ENCODE assay signal across 8 cellular contexts in genomic region chr1:86914635-86914997, GRCh38. TPM values are rescaled to one million over a fixed set of nuclear protein-coding genes. Genes with fewer than 3 reads are reported as not detected.
DNase-seq lines count a peak whose midpoint lies in the region; ATAC-seq and TF ChIP-seq lines count a peak whose summit lies in the region.

Gene HS2ST1 (plus strand): TSS chr1:86914635.

- no peak within 1 kb of the TSS for H3K27ac Mint-ChIP-seq in activated T-cell treated with anti-CD3 and anti-CD28 coated beads, Interleukin-2, amount 50 U/mL, for 72 hours
- no peak within 1 kb of the TSS for H3K27ac Mint-ChIP-seq in MCF 10A (ENCODE audit: low read depth, unreplicated experiment)

- POLR2A ChIA-PET in MCF 10A (lab: Yijun Ruan, JAX) = interaction anchor here (0.6 to 5.0 kb wide), 38 partner anchors 8 to 1334 kb away, joined by 3 to 59 read pairs (median 5); partner anchors contain the start of genes CCN1 and SH3GLB1

- CTCF ChIA-PET in MCF 10A (lab: Yijun Ruan, JAX) = interaction anchor here (0.7 to 3.2 kb wide), 7 partner anchors 24 to 493 kb away, joined by 3 to 17 read pairs (median 7); partner anchors contain the start of gene SH3GLB1

- WGBS in lung, 2 donors = 1% methylated on average over 22 to 41 of the region's 41 CpGs

- peaks cover 36% of the 10 kb centered on the region for H3K4me1 Mint-ChIP-seq in activated T-cell treated with anti-CD3 and anti-CD28 coated beads, Interleukin-2, amount 50 U/mL, for 72 hours (ENCODE audit: low read depth)
- H3K4me1 Mint-ChIP-seq in MCF 10A (ENCODE audit: insufficient read depth, unreplicated experiment) = peaks cover 23% of the 10 kb centered on the region

- no peak for ATAC-seq in activated T-cell treated with anti-CD3 and anti-CD28 coated beads, Interleukin-2, amount 50 U/mL, for 72 hours (replicated peaks in 1 of 2)
- ATAC-seq in lung (ENCODE audit: insufficient read depth, low FRiP score) (no peak), upper lobe of right lung (no peak), HG02763 (IDR thresholded peaks at IDR 0.05; ENCODE audit: unreplicated experiment) (no peak)

- H3K9me3 Mint-ChIP-seq in activated T-cell treated with anti-CD3 and anti-CD28 coated beads, Interleukin-2, amount 50 U/mL, for 72 hours = no peaks in the 10 kb centered on the region
- H3K9me3 Mint-ChIP-seq in MCF 10A (ENCODE audit: unreplicated experiment) = no peaks in the 10 kb centered on the region

- intact Hi-C loops in MCF 10A (cut with micrococcal nuclease) (loop anchor here (1.0 kb wide), 3 partner anchors 81 to 209 kb away; no protein-coding TSS in a partner anchor), upper lobe of right lung (cut with DNase I) (no loop called here)

- H3K27me3 Mint-ChIP-seq in activated T-cell treated with anti-CD3 and anti-CD28 coated beads, Interleukin-2, amount 50 U/mL, for 72 hours (ENCODE audit: low read depth) = no peaks in the 10 kb centered on the region
- H3K27me3 Mint-ChIP-seq in MCF 10A (ENCODE audit: insufficient read depth, unreplicated experiment) = no peaks in the 10 kb centered on the region

- H3K36me3 ChIP-seq in lung (ENCODE audit: control insufficient read depth in 2 of 2, insufficient read depth in 2 of 2, low read length in 2 of 2) = peaks cover 0 to 2% of the 10 kb centered on the region in 2 donors
- no peaks in the 10 kb centered on the region for H3K36me3 ChIP-seq in upper lobe of right lung

- no peak within 1 kb of the TSS for H3K4me3 Mint-ChIP-seq in activated T-cell treated with anti-CD3 and anti-CD28 coated beads, Interleukin-2, amount 50 U/mL, for 72 hours
- H3K4me3 Mint-ChIP-seq in MCF 10A (ENCODE audit: unreplicated experiment) = no peak within 1 kb of the TSS

- peak within 1 kb of the TSS; percentile 95 for H3K4me3 ChIP-seq in lung
- peak within 1 kb of the TSS; percentile 64 for H3K4me3 ChIP-seq in upper lobe of right lung

- BruUV-seq in MCF 10A (replicated peaks; lab: Mats Ljungman, UMichigan) = no TSS peak

- no peak for DNase-seq in activated T-cell treated with anti-CD3 and anti-CD28 coated beads, Interleukin-2, amount 50 U/mL, for 72 hours
- no peak for DNase-seq in activated T-cell treated with anti-CD3 and anti-CD28 coated beads, Interleukin-2, amount 50 U/mL, for 48 hours
- DNase-seq in MCF 10A (ENCODE audit: unreplicated experiment) (no peak), lung (ENCODE audit: low spot score) (no peak), upper lobe of right lung (no peak), DMS79 treated with DMSO at 0.1 percent for 48 hours (lab: John Stamatoyannopoulos, UW) (no peak)
- no peak for DNase-seq in central memory CD4-positive, alpha-beta T cell

- H3K27me3 ChIP-seq in lung (ENCODE audit: control insufficient read depth, insufficient read depth) (no peaks in the 10 kb centered on the region), upper lobe of right lung (no peaks in the 10 kb centered on the region)

- H3K27ac ChIP-seq in lung (ENCODE audit: low read depth in 1 of 2, low read length in 1 of 2) (peak within 1 kb of the TSS; percentile 92 to 97), upper lobe of right lung (peak within 1 kb of the TSS; percentile 93)

- peaks cover 12 to 14% of the 10 kb centered on the region in 2 donors for H3K36me3 Mint-ChIP-seq in activated T-cell treated with anti-CD3 and anti-CD28 coated beads, Interleukin-2, amount 50 U/mL, for 72 hours (ENCODE audit: insufficient read depth in 2 of 2)
- peaks cover 14% of the 10 kb centered on the region for H3K36me3 Mint-ChIP-seq in MCF 10A (ENCODE audit: insufficient read depth, unreplicated experiment)

- H3K9me3 ChIP-seq in lung (ENCODE audit: control insufficient read depth in 2 of 2, insufficient read depth in 1 of 2, low read length in 1 of 2) (no peaks in the 10 kb centered on the region), upper lobe of right lung (no peaks in the 10 kb centered on the region)

- no peak for TF ChIP-seq CTCF in MCF 10A (IDR thresholded peaks at IDR 0.05; ENCODE audit: unreplicated experiment)
- TF ChIP-seq CTCF in lung (IDR thresholded peaks at IDR 0.05; ENCODE audit: control extremely low read depth, extremely low read depth) = no peak
- TF ChIP-seq CTCF in upper lobe of right lung (IDR thresholded peaks at IDR 0.05) = no peak

- H3K4me1 ChIP-seq in lung (ENCODE audit: control insufficient read depth in 2 of 2, insufficient read depth in 2 of 2, low read length in 2 of 2) = peaks cover 5 to 15% of the 10 kb centered on the region in 2 donors
- peaks cover 13% of the 10 kb centered on the region for H3K4me1 ChIP-seq in upper lobe of right lung

RNA-seq across cellular contexts. Expression of gene HS2ST1, which starts in this region (rescaled TPM):
- 10 to 100 TPM; 31.0 to 32.9 TPM for total RNA-seq in activated T-cell treated with anti-CD3 and anti-CD28 coated beads, Interleukin-2, amount 50 U/mL, for 72 hours
- total RNA-seq in MCF 10A (2022) (20.4 and 24.4 TPM in 2 replicates), lung (10 to 100 TPM; 21.3 to 45.3 TPM), upper lobe of right lung (19.9 TPM)
- 10 to 100 TPM in 1 of 2 donors, 1 to 10 TPM in 1; 4.1 to 11.4 TPM for polyA plus RNA-seq in lung
